In genomic region chr1:66247415-66248208, GRCh38 we compare ENCODE assay signal across 10 cellular contexts.
A peak's percentile ranks its signal among the peaks of the same experiment; 100 is the strongest.
DNase-seq lines count a peak whose midpoint lies in the region; ATAC-seq and TF ChIP-seq lines count a peak whose summit lies in the region.
"Had no signal": no experiment of that assay in that cellular context is flagged by ENCODE, and none has a peak within 500 bp of the region (broad histone marks: within the 10 kb centered on the region; RNA-seq: fewer than 3 reads in every experiment).

No MANE protein-coding gene starts in this region.

- CTCF ChIA-PET in A673 (lab: Charles Lee), result interaction anchor here (0.9 kb wide), 1 partner anchor 199 kb away, joined by 4 read pairs; no protein-coding TSS in a partner anchor

- intact Hi-C loops in A673 (cut with micrococcal nuclease; ENCODE audit: unreplicated experiment), result loop anchor here (10.0 kb wide), 1 partner anchor 1013 kb away; no protein-coding TSS in a partner anchor
- intact Hi-C loops in Right ventricle myocardium superior (cut with DNase I), result loop anchor here (5.0 kb wide), 1 partner anchor 255 kb away; no protein-coding TSS in a partner anchor

- no peaks in the 10 kb centered on the region for H3K36me3 Mint-ChIP-seq in activated naive CD4-positive, alpha-beta T cell treated with anti-CD3 and anti-CD28 coated beads, Interleukin-2, amount 50 U/mL, for 24 hours
- H3K36me3 Mint-ChIP-seq: naive B cell had no signal

- H3K27me3 Mint-ChIP-seq in activated naive CD4-positive, alpha-beta T cell treated with anti-CD3 and anti-CD28 coated beads, Interleukin-2, amount 50 U/mL, for 24 hours, result no peaks in the 10 kb centered on the region
- H3K27me3 Mint-ChIP-seq: naive B cell had no signal

- H3K9me3 Mint-ChIP-seq in activated naive CD4-positive, alpha-beta T cell treated with anti-CD3 and anti-CD28 coated beads, Interleukin-2, amount 50 U/mL, for 24 hours, result no peaks in the 10 kb centered on the region
- H3K9me3 Mint-ChIP-seq: naive B cell had no signal

- peak overlapping the region; percentile 94 for H3K27ac Mint-ChIP-seq in activated naive CD4-positive, alpha-beta T cell treated with anti-CD3 and anti-CD28 coated beads, Interleukin-2, amount 50 U/mL, for 24 hours

- H3K27ac ChIP-seq in A673 (ENCODE audit: low read depth, low read length, poor library complexity, severe bottlenecking), result peak overlapping the region; percentile 75

- no TSS peak for BruUV-seq in A673 (replicated peaks; lab: Mats Ljungman, UMichigan)

- no peaks in the 10 kb centered on the region for H3K9me3 ChIP-seq in A673 (ENCODE audit: low read depth, low read length, poor library complexity, severe bottlenecking)

- H3K36me3 ChIP-seq in A673 (ENCODE audit: insufficient read depth, low read length, poor library complexity, severe bottlenecking), result no peaks in the 10 kb centered on the region

- peaks cover 27% of the 10 kb centered on the region for H3K4me1 Mint-ChIP-seq in activated naive CD4-positive, alpha-beta T cell treated with anti-CD3 and anti-CD28 coated beads, Interleukin-2, amount 50 U/mL, for 24 hours
- H3K4me1 Mint-ChIP-seq: naive B cell had no signal

- no peak for DNase-seq in A673 (ENCODE audit: low spot score)
- DNase-seq in erythroblast (lab: John Stamatoyannopoulos, UW), result no peak
- no peak for DNase-seq in Right ventricle myocardium superior
- no peak for DNase-seq in NCI-H748 (lab: John Stamatoyannopoulos, UW; ENCODE audit: unreplicated experiment)
- no peak for DNase-seq in stimulated activated CD8-positive, alpha-beta memory T cell treated with anti-CD3 and anti-CD28 coated beads, Interleukin-4, amount 100 ng/mL, for 48 hours
- DNase-seq: naive B cell, NCI-H510A treated with DMSO at 0.1 percent for 48 hours had no signal

- H3K4me1 ChIP-seq in A673 (ENCODE audit: insufficient read depth, low read length, poor library complexity, severe bottlenecking), result peaks cover 82% of the 10 kb centered on the region

- POLR2A ChIA-PET in A673 (lab: Charles Lee; ENCODE audit: low non-redundant PET), result no interaction called here

- no peak for TF ChIP-seq CTCF in A673 (conservative IDR thresholded peaks at IDR 0.05; ENCODE audit: low read depth, low read length)

- H3K4me3 ChIP-seq in A673 (ENCODE audit: low read depth, low read length, poor library complexity, severe bottlenecking), result no peak overlapping the region

- peak overlapping the region; percentile 65 for H3K4me3 Mint-ChIP-seq in activated naive CD4-positive, alpha-beta T cell treated with anti-CD3 and anti-CD28 coated beads, Interleukin-2, amount 50 U/mL, for 24 hours

- ATAC-seq in GM19463 (IDR thresholded peaks at IDR 0.05; ENCODE audit: unreplicated experiment), result peak; percentile 48
- ATAC-seq in HG03432 (IDR thresholded peaks at IDR 0.05; ENCODE audit: unreplicated experiment), result peak; percentile 77
- ATAC-seq in Right ventricle myocardium superior (ENCODE audit: poor library complexity), result no peak

- H3K27me3 ChIP-seq in A673 (replicated peaks; ENCODE audit: insufficient read depth, low read depth, low read length, poor library complexity), result no peaks in the 10 kb centered on the region

- TF ChIP-seq POLR2A in erythroblast (IDR thresholded peaks at IDR 0.05; ENCODE audit: low read length), result no peak
